ENCODE assay signal across 15 cellular contexts in genomic region chr3:45991341-45991740, GRCh38. TPM values are rescaled to one million over a fixed set of nuclear protein-coding genes. Genes with fewer than 3 reads are reported as not detected.
DNase-seq lines count a peak whose midpoint lies in the region; ATAC-seq, FAIRE-seq and TF ChIP-seq lines count a peak whose summit lies in the region.
"Had no signal": no experiment of that assay in that cellular context is flagged by ENCODE, and none has a peak within 500 bp of the region (broad histone marks: within the 10 kb centered on the region; RNA-seq: fewer than 3 reads in every experiment).

No MANE protein-coding gene starts in this region.

- DNase-seq in HFFc6, result no peak
- DNase-seq in activated CD4-positive, alpha-beta memory T cell treated with anti-CD3 and anti-CD28 coated beads, Interleukin-2, amount 10 ng/mL, durations not matched to agents 7 days and 5 days, result no peak
- DNase-seq in right atrium auricular region (ENCODE audit: low spot score), result no peak
- no peak for DNase-seq in pons (ENCODE audit: low spot score)
- no peak for DNase-seq in HepG2 (ENCODE audit: low spot score)
- DNase-seq: mammary epithelial cell; NCI-H2081; NCI-H69; stimulated activated CD4-positive, alpha-beta T cell treated with anti-CD3 and anti-CD28 coated beads, Interleukin-12 subunit alpha, Interleukin-12 subunit beta, amount 100 ng/mL, for 4 hours; testis had no signal

- no peak for TF ChIP-seq RAD21 in HepG2 (CRISPR knock-in tag; IDR thresholded peaks at IDR 0.05)

- in situ Hi-C loops in HepG2 (cut with HindIII; ENCODE audit: extremely low pct_ligation_motif_present, low pct_unique_long_range_greater_than_20kb), result no loop called here

- H3K4me1 ChIP-seq in right atrium auricular region (peaks cover 0 to 90% of the 10 kb centered on the region in 2 donors), stomach smooth muscle (ENCODE audit: control insufficient read depth, insufficient read depth, low read length) (peaks cover 82% of the 10 kb centered on the region), HepG2 (ENCODE audit: insufficient read depth, low read length) (peaks cover 50% of the 10 kb centered on the region)

- WGBS in HepG2 (ENCODE audit: low lambda C conversion rate), result 97% methylated on average over 5 of the region's 6 CpGs

- no peaks in the 10 kb centered on the region for H3K9me3 Mint-ChIP-seq in HFFc6
- no peaks in the 10 kb centered on the region for H3K9me3 Mint-ChIP-seq in activated CD4-positive, alpha-beta memory T cell treated with anti-CD3 and anti-CD28 coated beads, Interleukin-2, amount 10 ng/mL, durations not matched to agents 7 days and 5 days

- peak overlapping the region; percentile 98 for H3K27ac ChIP-seq in right atrium auricular region
- peak overlapping the region; percentile 67 for H3K27ac ChIP-seq in stomach smooth muscle (ENCODE audit: low read length)
- H3K27ac ChIP-seq in HepG2 (ENCODE audit: extremely low read length, insufficient read depth, low read length), result no peak overlapping the region
- H3K27ac ChIP-seq: C4-2B, testis had no signal

- H3K36me3 Mint-ChIP-seq in HFFc6 (ENCODE audit: low read depth), result no peaks in the 10 kb centered on the region
- peaks cover 56% of the 10 kb centered on the region for H3K36me3 Mint-ChIP-seq in activated CD4-positive, alpha-beta memory T cell treated with anti-CD3 and anti-CD28 coated beads, Interleukin-2, amount 10 ng/mL, durations not matched to agents 7 days and 5 days (ENCODE audit: low read depth)

- no peak overlapping the region for H3K9ac ChIP-seq in stomach smooth muscle (ENCODE audit: low read length in 2 of 2)
- no peak overlapping the region for H3K9ac ChIP-seq in HepG2 (ENCODE audit: insufficient read depth, low read depth, low read length)

- H3K27me3 ChIP-seq in right atrium auricular region (no peaks in the 10 kb centered on the region), stomach smooth muscle (ENCODE audit: control insufficient read depth in 1 of 2, insufficient read depth in 2 of 2, low read length in 2 of 2) (no peaks in the 10 kb centered on the region), HepG2 (ENCODE audit: control insufficient read depth in 1 of 2, insufficient read depth in 2 of 2, low read length in 2 of 2) (no peaks in the 10 kb centered on the region; a peak in 1 of 5 replicates)
- H3K27me3 ChIP-seq: testis had no signal

- no peak for FAIRE-seq in HepG2 (lab: Jason Lieb, UNC)
- FAIRE-seq: RCC 7860 had no signal

- H3K27ac Mint-ChIP-seq in HFFc6, result 0 out of 2 replicates have a peak overlapping the region, but pooled peaks have one; percentile 7
- H3K27ac Mint-ChIP-seq in activated CD4-positive, alpha-beta memory T cell treated with anti-CD3 and anti-CD28 coated beads, Interleukin-2, amount 10 ng/mL, durations not matched to agents 7 days and 5 days, result peak overlapping the region; percentile 67

- POLR2A ChIA-PET in activated CD4-positive, alpha-beta memory T cell treated with anti-CD3 and anti-CD28 coated beads, Interleukin-2, amount 10 ng/mL, durations not matched to agents 7 days and 5 days (lab: Charles Lee), result interaction anchor here (0.8 to 10.6 kb wide), 4 partner anchors 12 to 46 kb away, joined by 3 to 177 read pairs (median 58); no protein-coding TSS in a partner anchor
- POLR2A ChIA-PET in HepG2 (lab: Yijun Ruan, JAX), result no interaction called here

- peaks cover 79% of the 10 kb centered on the region for H3K4me1 Mint-ChIP-seq in HFFc6 (ENCODE audit: low read depth)
- H3K4me1 Mint-ChIP-seq in activated CD4-positive, alpha-beta memory T cell treated with anti-CD3 and anti-CD28 coated beads, Interleukin-2, amount 10 ng/mL, durations not matched to agents 7 days and 5 days, result peaks cover 75% of the 10 kb centered on the region

- no peak overlapping the region for H3K4me2 ChIP-seq in HepG2 (ENCODE audit: low read depth, low read length)

- CTCF ChIA-PET in activated CD4-positive, alpha-beta memory T cell treated with anti-CD3 and anti-CD28 coated beads, Interleukin-2, amount 10 ng/mL, durations not matched to agents 7 days and 5 days (lab: Charles Lee), result interaction anchor here (0.6 kb wide), 1 partner anchor 53 kb away, joined by 3 read pairs; no protein-coding TSS in a partner anchor
- CTCF ChIA-PET in HepG2 (lab: Yijun Ruan, JAX; ENCODE audit: low intra/inter-chr PET ratio, low total read pairs), result no interaction called here

- H2AFZ ChIP-seq in HepG2 (ENCODE audit: low read length), result no peak overlapping the region

- peaks cover 38% of the 10 kb centered on the region for H3K79me2 ChIP-seq in HepG2 (ENCODE audit: insufficient read depth, low read length)

- TF ChIP-seq POLR2A in HepG2 (IDR thresholded peaks at IDR 0.05; ENCODE audit: insufficient read depth in 1 of 2, low read depth in 2 of 2, low read length in 2 of 2), result no peak

- TF ChIP-seq CTCF in HFFc6 (IDR thresholded peaks at IDR 0.05), result no peak
- TF ChIP-seq CTCF in right atrium auricular region (IDR thresholded peaks at IDR 0.05), result no peak
- no peak for TF ChIP-seq CTCF in HepG2 (CRISPR knock-in tag; IDR thresholded peaks at IDR 0.05)

- peaks cover under 1% of the 10 kb centered on the region; the same call in 1 of the 2 replicates for H3K27me3 Mint-ChIP-seq in HFFc6 (ENCODE audit: insufficient read depth)
- no peaks in the 10 kb centered on the region for H3K27me3 Mint-ChIP-seq in activated CD4-positive, alpha-beta memory T cell treated with anti-CD3 and anti-CD28 coated beads, Interleukin-2, amount 10 ng/mL, durations not matched to agents 7 days and 5 days

- H3K9me3 ChIP-seq in right atrium auricular region, result no peaks in the 10 kb centered on the region
- no peaks in the 10 kb centered on the region for H3K9me3 ChIP-seq in stomach smooth muscle (ENCODE audit: control insufficient read depth in 2 of 2, low read length in 2 of 2)
- no peaks in the 10 kb centered on the region for H3K9me3 ChIP-seq in HepG2 (ENCODE audit: low read length)
- H3K9me3 ChIP-seq: testis had no signal

- H3K36me3 ChIP-seq in right atrium auricular region (no peaks in the 10 kb centered on the region), stomach smooth muscle (ENCODE audit: control insufficient read depth in 2 of 2, insufficient read depth in 2 of 2, low read length in 2 of 2) (no peaks in the 10 kb centered on the region), HepG2 (replicated peaks in 1 of 2; ENCODE audit: control insufficient read depth in 1 of 2, insufficient read depth in 2 of 2, low read length in 2 of 2) (no peaks in the 10 kb centered on the region)

- no peak overlapping the region for H3K4me3 ChIP-seq in right atrium auricular region
- H3K4me3 ChIP-seq in stomach smooth muscle (ENCODE audit: low read length in 2 of 2), result peak overlapping the region in 1 of 2 donors; percentile 44
- H3K4me3 ChIP-seq in HepG2 (replicated peaks in 1 of 3; ENCODE audit: insufficient read depth in 1 of 3, low read depth in 2 of 3, low read length in 3 of 3), result no peak overlapping the region
- H3K4me3 ChIP-seq: testis had no signal

- TF ChIP-seq EP300 in HepG2 (IDR thresholded peaks at IDR 0.05; ENCODE audit: low read depth in 2 of 2, low read length in 2 of 2) (no peak), HepG2 (CRISPR knock-in tag; IDR thresholded peaks at IDR 0.05; ENCODE audit: borderline replicate concordance) (no peak)

- no peaks in the 10 kb centered on the region for H4K20me1 ChIP-seq in HepG2 (ENCODE audit: insufficient read depth, low read length)

- BruUV-seq in HepG2 (replicated peaks; lab: Mats Ljungman, UMichigan), result no TSS peak

- intact Hi-C loops in HepG2 (cut with micrococcal nuclease; ENCODE audit: unreplicated experiment), result no loop called here

- no peak overlapping the region for H3K4me3 Mint-ChIP-seq in HFFc6
- H3K4me3 Mint-ChIP-seq in activated CD4-positive, alpha-beta memory T cell treated with anti-CD3 and anti-CD28 coated beads, Interleukin-2, amount 10 ng/mL, durations not matched to agents 7 days and 5 days, result no peak overlapping the region

- ATAC-seq in HG03521 (IDR thresholded peaks at IDR 0.05; ENCODE audit: unreplicated experiment) (no peak), HepG2 (no peak)

RNA-seq across cellular contexts. Expression of gene FYCO1, which starts 4.3 kb away (rescaled TPM):
- 10 to 100 TPM; 20.8 to 30.7 (median 27.2) TPM for total RNA-seq in HFFc6 (2021; fragmentation: NEBNext Ultra II Directional; extraction: Animal tissue kit (Norgen Biotek cat#: 25700))
- 10 to 100 TPM; 21.7 to 22.6 TPM for total RNA-seq in activated CD4-positive, alpha-beta memory T cell treated with anti-CD3 and anti-CD28 coated beads, Interleukin-2, amount 10 ng/mL, durations not matched to agents 7 days and 5 days
- total RNA-seq in right atrium auricular region (100 to 1,000 TPM in 1 of 2 donors, 10 to 100 TPM in 1; 67.2 to 116 TPM), HepG2 (2016; rRNA removed; fragmentation: Illumina TruSeq; extraction: Trizol) (2.7 and 4.9 TPM in 2 replicates)
- total RNA-seq in HepG2 (2016; cell fraction: cytosol; rRNA removed; fragmentation: Illumina TruSeq; extraction: Trizol; ENCODE audit: low read depth), result 0.44 and 0.51 TPM in 2 replicates
- total RNA-seq in HepG2 (2016; cell fraction: insoluble cytoplasmic fraction; rRNA removed; fragmentation: Illumina TruSeq; extraction: Trizol), result 2.3 and 4.4 TPM in 2 replicates
- total RNA-seq in HepG2 (2016; cell fraction: membrane; rRNA removed; fragmentation: Illumina TruSeq; extraction: Trizol), result 1.7 and 1.8 TPM in 2 replicates
- total RNA-seq in HepG2 (2016; cell fraction: nucleus; rRNA removed; fragmentation: Illumina TruSeq; extraction: Trizol), result 6.1 and 6.5 TPM in 2 replicates
- 4.2 and 6.0 TPM in 2 replicates for polyA plus RNA-seq in HepG2 (2011; rRNA removed)
- 2.8 and 3.3 TPM in 2 replicates for polyA plus RNA-seq in HepG2 (2011; cell fraction: cytosol; rRNA removed)
- 7.9 and 8.8 TPM in 2 replicates for polyA plus RNA-seq in HepG2 (2011; cell fraction: nucleus; rRNA removed)
- polyA plus RNA-seq in HepG2 (2012), result 4.1 and 4.9 TPM in 2 replicates
- 0.37 and 0.40 TPM in 2 replicates for polyA plus RNA-seq in HepG2 (2016; cell fraction: cytosol; fragmentation: Illumina TruSeq; extraction: Trizol; ENCODE audit: low read depth)
- polyA plus RNA-seq in HepG2 (2016; cell fraction: insoluble cytoplasmic fraction; fragmentation: Illumina TruSeq; extraction: Trizol; ENCODE audit: low read depth), result 4.1 and 5.1 TPM in 2 replicates
- 0.71 and 0.74 TPM in 2 replicates for polyA plus RNA-seq in HepG2 (2016; cell fraction: membrane; fragmentation: Illumina TruSeq; extraction: Trizol; ENCODE audit: low read depth)
- polyA plus RNA-seq in HepG2 (2016; cell fraction: nucleus; fragmentation: Illumina TruSeq; extraction: Trizol; ENCODE audit: insufficient read depth, low read depth), result 7.0 and 7.3 TPM in 2 replicates
- 15.1 and 17.0 TPM in 2 replicates for polyA minus RNA-seq in HepG2 (2011; rRNA and poly(A)+ RNA removed; ENCODE audit: low replicate concordance)
- polyA minus RNA-seq in HepG2 (2011; cell fraction: cytosol; rRNA and poly(A)+ RNA removed), result 3.4 and 4.2 TPM in 2 replicates
- 10.8 and 19.3 TPM in 2 replicates for polyA minus RNA-seq in HepG2 (2011; cell fraction: nucleus; rRNA and poly(A)+ RNA removed)

RNA-seq across cellular contexts. Expression of gene XCR1, which starts 35.9 kb away (rescaled TPM):
- not detected for total RNA-seq in HFFc6 (2021; fragmentation: NEBNext Ultra II Directional; extraction: Animal tissue kit (Norgen Biotek cat#: 25700))
- total RNA-seq in activated CD4-positive, alpha-beta memory T cell treated with anti-CD3 and anti-CD28 coated beads, Interleukin-2, amount 10 ng/mL, durations not matched to agents 7 days and 5 days, result not detected
- total RNA-seq in right atrium auricular region (not detected), HepG2 (2016; rRNA removed; fragmentation: Illumina TruSeq; extraction: Trizol) (not detected in 2 replicates)
- not detected in 2 replicates for total RNA-seq in HepG2 (2016; cell fraction: cytosol; rRNA removed; fragmentation: Illumina TruSeq; extraction: Trizol; ENCODE audit: low read depth)
- not detected in 2 replicates for total RNA-seq in HepG2 (2016; cell fraction: insoluble cytoplasmic fraction; rRNA removed; fragmentation: Illumina TruSeq; extraction: Trizol)
- total RNA-seq in HepG2 (2016; cell fraction: membrane; rRNA removed; fragmentation: Illumina TruSeq; extraction: Trizol), result not detected in 2 replicates
- not detected in 2 replicates for total RNA-seq in HepG2 (2016; cell fraction: nucleus; rRNA removed; fragmentation: Illumina TruSeq; extraction: Trizol)
- not detected in 2 replicates for polyA plus RNA-seq in HepG2 (2011; rRNA removed)
- polyA plus RNA-seq in HepG2 (2011; cell fraction: cytosol; rRNA removed), result not detected in 2 replicates
- polyA plus RNA-seq in HepG2 (2011; cell fraction: nucleus; rRNA removed), result not detected in 2 replicates
- polyA plus RNA-seq in HepG2 (2012), result not detected in 2 replicates
- polyA plus RNA-seq in HepG2 (2016; cell fraction: cytosol; fragmentation: Illumina TruSeq; extraction: Trizol; ENCODE audit: low read depth), result not detected in 2 replicates
- not detected in 2 replicates for polyA plus RNA-seq in HepG2 (2016; cell fraction: insoluble cytoplasmic fraction; fragmentation: Illumina TruSeq; extraction: Trizol; ENCODE audit: low read depth)
- polyA plus RNA-seq in HepG2 (2016; cell fraction: membrane; fragmentation: Illumina TruSeq; extraction: Trizol; ENCODE audit: low read depth), result not detected in 2 replicates
- polyA plus RNA-seq in HepG2 (2016; cell fraction: nucleus; fragmentation: Illumina TruSeq; extraction: Trizol; ENCODE audit: insufficient read depth, low read depth), result not detected in 2 replicates
- 0.05 TPM in 1 of 2 replicates, not detected in the other for polyA minus RNA-seq in HepG2 (2011; rRNA and poly(A)+ RNA removed; ENCODE audit: low replicate concordance)
- polyA minus RNA-seq in HepG2 (2011; cell fraction: cytosol; rRNA and poly(A)+ RNA removed), result not detected in 2 replicates
- not detected in 2 replicates for polyA minus RNA-seq in HepG2 (2011; cell fraction: nucleus; rRNA and poly(A)+ RNA removed)
- total RNA-seq: M059J, mammary epithelial cell had no signal
- polyA plus RNA-seq: mammary epithelial cell had no signal

RNA-seq across cellular contexts. Expression of gene CXCR6, which starts 48.1 kb away (rescaled TPM):
- total RNA-seq in HFFc6 (2021; fragmentation: NEBNext Ultra II Directional; extraction: Animal tissue kit (Norgen Biotek cat#: 25700)), result not detected
- 10 to 100 TPM; 53.8 to 58.8 TPM for total RNA-seq in activated CD4-positive, alpha-beta memory T cell treated with anti-CD3 and anti-CD28 coated beads, Interleukin-2, amount 10 ng/mL, durations not matched to agents 7 days and 5 days
- 1 to 10 TPM in 1 of 2 donors, not detected in 1; 1.2 TPM for total RNA-seq in right atrium auricular region
- total RNA-seq in HepG2 (2016; rRNA removed; fragmentation: Illumina TruSeq; extraction: Trizol), result not detected in 2 replicates
- not detected in 2 replicates for total RNA-seq in HepG2 (2016; cell fraction: cytosol; rRNA removed; fragmentation: Illumina TruSeq; extraction: Trizol; ENCODE audit: low read depth)
- total RNA-seq in HepG2 (2016; cell fraction: insoluble cytoplasmic fraction; rRNA removed; fragmentation: Illumina TruSeq; extraction: Trizol), result not detected in 2 replicates
- not detected in 2 replicates for total RNA-seq in HepG2 (2016; cell fraction: membrane; rRNA removed; fragmentation: Illumina TruSeq; extraction: Trizol)
- total RNA-seq in HepG2 (2016; cell fraction: nucleus; rRNA removed; fragmentation: Illumina TruSeq; extraction: Trizol), result not detected in 2 replicates
- not detected in 2 replicates for polyA plus RNA-seq in HepG2 (2011; rRNA removed)
- not detected in 2 replicates for polyA plus RNA-seq in HepG2 (2011; cell fraction: cytosol; rRNA removed)
- not detected in 2 replicates for polyA plus RNA-seq in HepG2 (2011; cell fraction: nucleus; rRNA removed)
- polyA plus RNA-seq in HepG2 (2012), result 0.07 and 0.17 TPM in 2 replicates
- not detected in 2 replicates for polyA plus RNA-seq in HepG2 (2016; cell fraction: cytosol; fragmentation: Illumina TruSeq; extraction: Trizol; ENCODE audit: low read depth)
- polyA plus RNA-seq in HepG2 (2016; cell fraction: insoluble cytoplasmic fraction; fragmentation: Illumina TruSeq; extraction: Trizol; ENCODE audit: low read depth), result not detected in 2 replicates
- polyA plus RNA-seq in HepG2 (2016; cell fraction: membrane; fragmentation: Illumina TruSeq; extraction: Trizol; ENCODE audit: low read depth), result not detected in 2 replicates
- polyA plus RNA-seq in HepG2 (2016; cell fraction: nucleus; fragmentation: Illumina TruSeq; extraction: Trizol; ENCODE audit: insufficient read depth, low read depth), result not detected in 2 replicates
- polyA minus RNA-seq in HepG2 (2011; rRNA and poly(A)+ RNA removed; ENCODE audit: low replicate concordance), result not detected in 2 replicates
- not detected in 2 replicates for polyA minus RNA-seq in HepG2 (2011; cell fraction: cytosol; rRNA and poly(A)+ RNA removed)
- not detected in 2 replicates for polyA minus RNA-seq in HepG2 (2011; cell fraction: nucleus; rRNA and poly(A)+ RNA removed)
- total RNA-seq: M059J, mammary epithelial cell had no signal
- polyA plus RNA-seq: mammary epithelial cell had no signal

Comparison
In these comparisons a context has a peak if more than half of its experiments do, and no peak if none do; other contexts are left out.
1. RNA of gene CXCR6, which starts 48.1 kb away (total RNA-seq): 53.8 to 58.8 TPM in activated CD4-positive, alpha-beta memory T cell treated with anti-CD3 and anti-CD28 coated beads, Interleukin-2, amount 10 ng/mL, durations not matched to agents 7 days and 5 days; 1.2 TPM in right atrium auricular region, not detected in HFFc6 and not detected in HepG2; every median in the first group is over 10 times any median in the second.